ENCODE assay signal across 10 cellular contexts in the genomic region with DNA sequence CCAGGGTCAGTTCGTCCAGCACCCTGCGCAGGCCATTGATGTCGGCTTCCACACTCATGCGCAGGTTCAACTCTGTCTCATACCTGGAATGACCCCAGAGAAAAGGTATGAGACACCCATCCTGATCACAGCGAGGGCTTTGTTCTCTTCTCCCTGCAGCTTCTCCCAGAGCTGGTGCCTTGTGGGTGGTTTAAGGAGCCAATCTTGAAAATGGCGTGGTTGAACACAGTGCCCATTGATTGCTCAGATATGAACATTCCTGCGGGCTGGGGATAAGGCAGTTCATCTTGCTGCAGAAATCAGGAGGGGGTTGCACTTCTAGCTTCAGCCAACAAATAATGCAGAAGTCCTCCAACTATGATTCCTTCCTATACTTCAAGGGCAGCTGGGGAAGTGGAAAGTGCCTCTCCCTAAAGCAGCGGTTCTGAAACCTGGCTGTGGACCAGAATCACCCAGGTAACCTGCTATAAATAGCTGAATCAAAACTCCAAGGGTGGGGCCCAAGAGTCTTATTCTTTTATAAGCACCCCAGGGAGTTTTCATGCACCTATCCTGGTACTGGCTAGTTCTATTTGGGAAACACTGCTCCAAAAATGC. TPM values are rescaled to one million over a fixed set of nuclear protein-coding genes. Genes with fewer than 3 reads are reported as not detected.
DNase-seq lines count a peak whose midpoint lies in the region; ATAC-seq, FAIRE-seq and TF ChIP-seq lines count a peak whose summit lies in the region.
"Not testable (repeated sequence)": the region's sequence is repeated elsewhere in the genome, so short reads cannot be mapped to it uniquely, and the experiment has no call there.
"Had no signal": no experiment of that assay in that cellular context is flagged by ENCODE, and none has a peak within 500 bp of the region (broad histone marks: within the 10 kb centered on the region; RNA-seq: fewer than 3 reads in every experiment).

No MANE protein-coding gene starts in this region.

- not testable (repeated sequence) for H3K9me3 Mint-ChIP-seq in central memory CD8-positive, alpha-beta T cell

- intact Hi-C loops in K562 (cut with micrococcal nuclease); left lung (cut with DNase I): not testable (repeated sequence)

- TF ChIP-seq POLR2A in K562 (conservative IDR thresholded peaks at IDR 0.05): not testable (repeated sequence)

- H3K9ac ChIP-seq in K562 (ENCODE audit: insufficient read depth in 1 of 2, low read depth in 2 of 2, low read length in 2 of 2): not testable (repeated sequence)

- not testable (repeated sequence) for H3K4me1 Mint-ChIP-seq in central memory CD8-positive, alpha-beta T cell

- DNase-seq in RPMI7951 (ENCODE audit: low read depth): peak; percentile 15
- DNase-seq in K562 (ENCODE audit: extremely low read depth in 1 of 4, low spot score in 3 of 4); central memory CD8-positive, alpha-beta T cell (ENCODE audit: low spot score in 2 of 2): not testable (repeated sequence)
- DNase-seq in left lung: peak in 1 of 2 donors; percentile 36
- DNase-seq in small intestine: peak; percentile 38

- not testable (repeated sequence) for H2AFZ ChIP-seq in K562 (ENCODE audit: low read depth, low read length)

- H3K27me3 Mint-ChIP-seq in central memory CD8-positive, alpha-beta T cell: peaks cover 94% of the 10 kb centered on the region

- not testable (repeated sequence) for TF ChIP-seq RAD21 in K562 (CRISPR knock-in tag; conservative IDR thresholded peaks at IDR 0.05 in 1 of 2, IDR thresholded peaks at IDR 0.05 in 1 of 2)

- not testable (repeated sequence) for H3K4me2 ChIP-seq in K562 (ENCODE audit: insufficient read depth, low read length)

- not testable (repeated sequence) for H3K4me1 ChIP-seq in K562 (replicated peaks in 1 of 2; ENCODE audit: control insufficient read depth in 2 of 2, insufficient read depth in 2 of 2, low read length in 2 of 2); left lung; small intestine (ENCODE audit: control insufficient read depth in 2 of 2, insufficient read depth in 1 of 2, low read depth in 1 of 2, low read length in 1 of 2)
- peaks cover 0 to 13% of the 10 kb centered on the region in 2 donors for H3K4me1 ChIP-seq in esophagus (ENCODE audit: control insufficient read depth in 2 of 2, insufficient read depth in 2 of 2, low read length in 1 of 2)

- not testable (repeated sequence) for H3K9me3 ChIP-seq in K562 (replicated peaks; ENCODE audit: control insufficient read depth, insufficient read depth, low read depth, low read length); esophagus (ENCODE audit: control insufficient read depth in 2 of 2, insufficient read depth in 1 of 2, low read depth in 1 of 2, low read length in 1 of 2); left lung; small intestine (ENCODE audit: control insufficient read depth, low read depth)

- not testable (repeated sequence) for TF ChIP-seq CTCF in K562 (IDR thresholded peaks at IDR 0.05 in 2 of 3, conservative IDR thresholded peaks at IDR 0.05 in 1 of 3; ENCODE audit: insufficient read depth in 2 of 3, low read depth in 1 of 3, low read length in 3 of 3); left lung (IDR thresholded peaks at IDR 0.05)

- POLR2A ChIA-PET in K562 (lab: Yijun Ruan, JAX): interaction anchor here (0.6 to 0.7 kb wide), 2 partner anchors 9 to 104 kb away, joined by 3 read pairs; no protein-coding TSS in a partner anchor

- ATAC-seq in K562; central memory CD8-positive, alpha-beta T cell (replicated peaks; ENCODE audit: extremely low read depth, poor library complexity, severe bottlenecking): not testable (repeated sequence)
- peak; percentile 72 for ATAC-seq in left lung

- H3K4me3 ChIP-seq in K562; left lung; small intestine (ENCODE audit: low read depth in 1 of 2, low read length in 2 of 2): not testable (repeated sequence)
- H3K4me3 ChIP-seq in esophagus (ENCODE audit: low read depth in 1 of 2, low read length in 2 of 2): peak overlapping the region; percentile 24 to 47

- in situ Hi-C loops in K562 (cut with MboI): not testable (repeated sequence)

- peak overlapping the region; percentile 45 for H3K27ac Mint-ChIP-seq in central memory CD8-positive, alpha-beta T cell (ENCODE audit: low read depth)

- 8% methylated on average over 8 of the region's 8 CpGs for WGBS in K562 (ENCODE audit: insufficient coverage, low coverage, missing lambda C conversion rate)
- WGBS in esophagus, 2 donors: 50 to 64% methylated on average over 8 of the region's 8 CpGs
- WGBS in small intestine, 3 donors: 55 to 76% (median 61%) methylated on average over 8 of the region's 8 CpGs

- CTCF ChIA-PET in K562 (lab: Yijun Ruan, JAX; ENCODE audit: low intra/inter-chr PET ratio): not testable (repeated sequence)

- peaks cover 12 to 55% of the 10 kb centered on the region in 2 experiments; a peak in 4 of 5 replicates for H3K27me3 ChIP-seq in K562 (ENCODE audit: control insufficient read depth in 2 of 2, insufficient read depth in 2 of 2, low read length in 2 of 2)
- H3K27me3 ChIP-seq in esophagus (ENCODE audit: control insufficient read depth in 1 of 2, insufficient read depth in 2 of 2, low read length in 2 of 2); left lung; small intestine (ENCODE audit: control insufficient read depth in 2 of 2, insufficient read depth in 2 of 2, low read length in 2 of 2): not testable (repeated sequence)

- H3K79me2 ChIP-seq in K562 (ENCODE audit: control insufficient read depth, insufficient read depth, low read length): not testable (repeated sequence)

- H4K20me1 ChIP-seq in K562 (replicated peaks; ENCODE audit: control insufficient read depth, insufficient read depth, low read length): not testable (repeated sequence)

- H3K4me3 Mint-ChIP-seq in central memory CD8-positive, alpha-beta T cell: not testable (repeated sequence)

- not testable (repeated sequence) for H3K36me3 ChIP-seq in K562 (ENCODE audit: control insufficient read depth, insufficient read depth, low read length); esophagus (ENCODE audit: control insufficient read depth in 2 of 2, insufficient read depth in 2 of 2, low read length in 1 of 2); left lung; small intestine (ENCODE audit: control insufficient read depth in 2 of 2, insufficient read depth in 2 of 2, low read length in 2 of 2)

- TF ChIP-seq EP300 in K562 (IDR thresholded peaks at IDR 0.05; ENCODE audit: low read length): not testable (repeated sequence)

- H3K36me3 Mint-ChIP-seq in central memory CD8-positive, alpha-beta T cell (ENCODE audit: insufficient read depth): not testable (repeated sequence)

- H3K9me1 ChIP-seq in K562 (ENCODE audit: control insufficient read depth, insufficient read depth, low read length): not testable (repeated sequence)

- FAIRE-seq in K562 (lab: Jason Lieb, UNC): peak; percentile 15
- not testable (repeated sequence) for FAIRE-seq in small intestine (lab: Jason Lieb, UNC)

- H3K27ac ChIP-seq in K562 (ENCODE audit: extremely low read depth, low read depth, low read length); left lung; small intestine (ENCODE audit: low read depth in 1 of 2, low read length in 1 of 2): not testable (repeated sequence)
- H3K27ac ChIP-seq in esophagus (ENCODE audit: low read depth in 2 of 2, low read length in 1 of 2): peak overlapping the region; percentile 25 to 71

- BruUV-seq in K562 (replicated peaks; lab: Mats Ljungman, UMichigan): not testable (repeated sequence)

RNA-seq across cellular contexts. Expression of a gene that starts 2.3 kb away (rescaled TPM):
- not detected in 2 replicates for total RNA-seq in RPMI7951 (2014; rRNA removed; shearing (Covaris generic))
- total RNA-seq in K562 (2011; cell fraction: chromatin; rRNA removed; ENCODE audit: low replicate concordance): not detected in 2 replicates
- total RNA-seq in K562 (2011; cell fraction: nucleolus; rRNA removed): not detected in 2 replicates
- total RNA-seq in K562 (2011; cell fraction: nucleoplasm; rRNA removed): not detected in 2 replicates
- total RNA-seq in K562 (2014; rRNA removed): not detected in 2 replicates
- total RNA-seq in K562 (2014; rRNA removed; fragmentation: Illumina TruSeq; extraction: Trizol): not detected in 2 replicates
- total RNA-seq in K562 (2015; rRNA removed; fragmentation: Illumina TruSeq; extraction: Trizol): not detected in 2 replicates
- not detected in 2 replicates for total RNA-seq in K562 (2021)
- 0.08 and 0.22 TPM in 2 replicates for polyA plus RNA-seq in K562 (2011; rRNA removed)
- polyA plus RNA-seq in K562 (2011; cell fraction: cytosol; rRNA removed): 0.09 TPM in 1 of 2 replicates, not detected in the other
- not detected in 2 replicates for polyA plus RNA-seq in K562 (2011; cell fraction: nucleus; rRNA removed)
- polyA plus RNA-seq in K562 (2012): not detected in 2 replicates
- polyA plus RNA-seq in K562 (2014; fragmentation: Illumina TruSeq; extraction: Trizol): not detected in 2 replicates
- polyA plus RNA-seq in K562 (2014; fragmentation: Nextera tagmentation; extraction: Ambion mirVana): not detected
- polyA plus RNA-seq in K562 (2014; rRNA removed): not detected in 2 replicates
- not detected in 2 replicates for polyA minus RNA-seq in K562 (2011; rRNA and poly(A)+ RNA removed)
- polyA minus RNA-seq in K562 (2011; cell fraction: cytosol; rRNA and poly(A)+ RNA removed): not detected in 2 replicates
- not detected in 2 replicates for polyA minus RNA-seq in K562 (2011; cell fraction: nucleus; rRNA and poly(A)+ RNA removed)
- polyA plus RNA-seq in esophagus: 1,000 to 10,000 TPM in 1 of 2 donors, 100 to 1,000 TPM in 1; 516 to 1,961 TPM
- 1 to 10 TPM in 1 of 2 donors, not detected in 1; 1.5 TPM for total RNA-seq in left lung
- 1 to 10 TPM in 2 of 3 donors, under 1 TPM in 1; 0.33 to 2.2 (median 1.1) TPM for polyA plus RNA-seq in small intestine
- total RNA-seq: CD4-positive, alpha-beta memory T cell; H9 had no signal
- polyA plus RNA-seq: AG04450; CD4-positive, alpha-beta memory T cell had no signal

RNA-seq across cellular contexts. Expression of a gene that starts 12.6 kb away (rescaled TPM):
- not detected in 2 replicates for total RNA-seq in RPMI7951 (2014; rRNA removed; shearing (Covaris generic))
- total RNA-seq in K562 (2011; cell fraction: chromatin; rRNA removed; ENCODE audit: low replicate concordance): not detected in 2 replicates
- total RNA-seq in K562 (2011; cell fraction: nucleolus; rRNA removed): not detected in 2 replicates
- not detected in 2 replicates for total RNA-seq in K562 (2011; cell fraction: nucleoplasm; rRNA removed)
- total RNA-seq in K562 (2014; rRNA removed): not detected in 2 replicates
- total RNA-seq in K562 (2014; rRNA removed; fragmentation: Illumina TruSeq; extraction: Trizol): not detected in 2 replicates
- not detected in 2 replicates for total RNA-seq in K562 (2015; rRNA removed; fragmentation: Illumina TruSeq; extraction: Trizol)
- not detected in 2 replicates for total RNA-seq in K562 (2021)
- not detected in 2 replicates for polyA plus RNA-seq in K562 (2011; rRNA removed)
- polyA plus RNA-seq in K562 (2011; cell fraction: cytosol; rRNA removed): 0.03 TPM in 1 of 2 replicates, not detected in the other
- not detected in 2 replicates for polyA plus RNA-seq in K562 (2011; cell fraction: nucleus; rRNA removed)
- not detected in 2 replicates for polyA plus RNA-seq in K562 (2012)
- not detected in 2 replicates for polyA plus RNA-seq in K562 (2014; fragmentation: Illumina TruSeq; extraction: Trizol)
- under 1 TPM in 1 of 2 experiments, not detected in 1; 0.03 TPM for polyA plus RNA-seq in K562 (2014; fragmentation: Nextera tagmentation; extraction: Ambion mirVana)
- polyA plus RNA-seq in K562 (2014; rRNA removed): not detected in 2 replicates
- not detected in 2 replicates for polyA minus RNA-seq in K562 (2011; rRNA and poly(A)+ RNA removed)
- not detected in 2 replicates for polyA minus RNA-seq in K562 (2011; cell fraction: cytosol; rRNA and poly(A)+ RNA removed)
- polyA minus RNA-seq in K562 (2011; cell fraction: nucleus; rRNA and poly(A)+ RNA removed): not detected in 2 replicates
- polyA plus RNA-seq in esophagus: under 1 TPM; 0.12 to 0.24 TPM
- not detected for total RNA-seq in left lung
- polyA plus RNA-seq in small intestine: under 1 TPM in 1 of 3 donors, not detected in 2; 0.15 TPM
- total RNA-seq: CD4-positive, alpha-beta memory T cell; H9 had no signal
- polyA plus RNA-seq: A549; AG04450; CD4-positive, alpha-beta memory T cell had no signal

RNA-seq across cellular contexts. Expression of a gene that starts 28.1 kb away (rescaled TPM):
- 0.72 and 0.88 TPM in 2 replicates for total RNA-seq in RPMI7951 (2014; rRNA removed; shearing (Covaris generic))
- total RNA-seq in K562 (2011; cell fraction: chromatin; rRNA removed; ENCODE audit: low replicate concordance): not detected in 2 replicates
- not detected in 2 replicates for total RNA-seq in K562 (2011; cell fraction: nucleolus; rRNA removed)
- not detected in 2 replicates for total RNA-seq in K562 (2011; cell fraction: nucleoplasm; rRNA removed)
- not detected in 2 replicates for total RNA-seq in K562 (2014; rRNA removed)
- not detected in 2 replicates for total RNA-seq in K562 (2014; rRNA removed; fragmentation: Illumina TruSeq; extraction: Trizol)
- total RNA-seq in K562 (2015; rRNA removed; fragmentation: Illumina TruSeq; extraction: Trizol): not detected in 2 replicates
- total RNA-seq in K562 (2021): not detected in 2 replicates
- 0.04 TPM in 1 of 2 replicates, not detected in the other for polyA plus RNA-seq in K562 (2011; rRNA removed)
- polyA plus RNA-seq in K562 (2011; cell fraction: cytosol; rRNA removed): not detected in 2 replicates
- not detected in 2 replicates for polyA plus RNA-seq in K562 (2011; cell fraction: nucleus; rRNA removed)
- polyA plus RNA-seq in K562 (2012): not detected in 2 replicates
- not detected in 2 replicates for polyA plus RNA-seq in K562 (2014; fragmentation: Illumina TruSeq; extraction: Trizol)
- polyA plus RNA-seq in K562 (2014; fragmentation: Nextera tagmentation; extraction: Ambion mirVana): not detected
- not detected in 2 replicates for polyA plus RNA-seq in K562 (2014; rRNA removed)
- polyA minus RNA-seq in K562 (2011; rRNA and poly(A)+ RNA removed): not detected in 2 replicates
- polyA minus RNA-seq in K562 (2011; cell fraction: cytosol; rRNA and poly(A)+ RNA removed): not detected in 2 replicates
- not detected in 2 replicates for polyA minus RNA-seq in K562 (2011; cell fraction: nucleus; rRNA and poly(A)+ RNA removed)
- 100 to 1,000 TPM; 413 to 534 TPM for polyA plus RNA-seq in esophagus
- 1 to 10 TPM in 1 of 2 donors, under 1 TPM in 1; 0.65 to 1.0 TPM for total RNA-seq in left lung
- polyA plus RNA-seq in small intestine: under 1 TPM in 1 of 3 donors, not detected in 2; 0.25 TPM
- total RNA-seq: CD4-positive, alpha-beta memory T cell; H9 had no signal
- polyA plus RNA-seq: AG04450; CD4-positive, alpha-beta memory T cell had no signal

RNA-seq across cellular contexts. Expression of a gene that starts 39.9 kb away (rescaled TPM):
- 35.9 and 48.9 TPM in 2 replicates for total RNA-seq in RPMI7951 (2014; rRNA removed; shearing (Covaris generic))
- not detected in 2 replicates for total RNA-seq in K562 (2011; cell fraction: chromatin; rRNA removed; ENCODE audit: low replicate concordance)
- not detected in 2 replicates for total RNA-seq in K562 (2011; cell fraction: nucleolus; rRNA removed)
- not detected in 2 replicates for total RNA-seq in K562 (2011; cell fraction: nucleoplasm; rRNA removed)
- total RNA-seq in K562 (2014; rRNA removed): 0.23 TPM in 1 of 2 replicates, not detected in the other
- not detected in 2 replicates for total RNA-seq in K562 (2014; rRNA removed; fragmentation: Illumina TruSeq; extraction: Trizol)
- total RNA-seq in K562 (2015; rRNA removed; fragmentation: Illumina TruSeq; extraction: Trizol): not detected in 2 replicates
- not detected in 2 replicates for total RNA-seq in K562 (2021)
- polyA plus RNA-seq in K562 (2011; rRNA removed): 0.16 and 0.25 TPM in 2 replicates
- polyA plus RNA-seq in K562 (2011; cell fraction: cytosol; rRNA removed): not detected in 2 replicates
- 0.18 TPM in 1 of 2 replicates, not detected in the other for polyA plus RNA-seq in K562 (2011; cell fraction: nucleus; rRNA removed)
- 0.44 TPM in 1 of 2 replicates, not detected in the other for polyA plus RNA-seq in K562 (2012)
- not detected in 2 replicates for polyA plus RNA-seq in K562 (2014; fragmentation: Illumina TruSeq; extraction: Trizol)
- not detected for polyA plus RNA-seq in K562 (2014; fragmentation: Nextera tagmentation; extraction: Ambion mirVana)
- not detected in 2 replicates for polyA plus RNA-seq in K562 (2014; rRNA removed)
- polyA minus RNA-seq in K562 (2011; rRNA and poly(A)+ RNA removed): not detected in 2 replicates
- polyA minus RNA-seq in K562 (2011; cell fraction: cytosol; rRNA and poly(A)+ RNA removed): 10.2 and 35.5 TPM in 2 replicates
- polyA minus RNA-seq in K562 (2011; cell fraction: nucleus; rRNA and poly(A)+ RNA removed): 3.6 and 8.2 TPM in 2 replicates
- polyA plus RNA-seq in esophagus: 100 to 1,000 TPM in 1 of 2 donors, 10 to 100 TPM in 1; 92.9 to 191 TPM
- 10 to 100 TPM; 14.2 to 85.6 TPM for total RNA-seq in left lung
- 1 to 10 TPM in 2 of 3 donors, not detected in 1; 1.8 to 2.4 TPM for polyA plus RNA-seq in small intestine
- total RNA-seq: CD4-positive, alpha-beta memory T cell had no signal
- polyA plus RNA-seq: CD4-positive, alpha-beta memory T cell had no signal

RNA-seq across cellular contexts. Expression of a gene that starts 56.3 kb away (rescaled TPM):
- 4.6 and 7.8 TPM in 2 replicates for total RNA-seq in RPMI7951 (2014; rRNA removed; shearing (Covaris generic))
- total RNA-seq in K562 (2011; cell fraction: chromatin; rRNA removed; ENCODE audit: low replicate concordance): 25.0 and 82.2 TPM in 2 replicates
- 61.2 and 82.9 TPM in 2 replicates for total RNA-seq in K562 (2011; cell fraction: nucleolus; rRNA removed)
- 39.3 and 39.4 TPM in 2 replicates for total RNA-seq in K562 (2011; cell fraction: nucleoplasm; rRNA removed)
- total RNA-seq in K562 (2014; rRNA removed): 120 and 137 TPM in 2 replicates
- 25.8 and 41.2 TPM in 2 replicates for total RNA-seq in K562 (2014; rRNA removed; fragmentation: Illumina TruSeq; extraction: Trizol)
- 91.7 and 92.6 TPM in 2 replicates for total RNA-seq in K562 (2015; rRNA removed; fragmentation: Illumina TruSeq; extraction: Trizol)
- 151 TPM in 2 replicates for total RNA-seq in K562 (2021)
- 96.3 and 121 TPM in 2 replicates for polyA plus RNA-seq in K562 (2011; rRNA removed)
- polyA plus RNA-seq in K562 (2011; cell fraction: cytosol; rRNA removed): 119 and 275 TPM in 2 replicates
- 88.5 and 137 TPM in 2 replicates for polyA plus RNA-seq in K562 (2011; cell fraction: nucleus; rRNA removed)
- polyA plus RNA-seq in K562 (2012): 152 and 175 TPM in 2 replicates
- 66.5 and 76.7 TPM in 2 replicates for polyA plus RNA-seq in K562 (2014; fragmentation: Illumina TruSeq; extraction: Trizol)
- 10 to 100 TPM; 18.5 to 21.5 TPM for polyA plus RNA-seq in K562 (2014; fragmentation: Nextera tagmentation; extraction: Ambion mirVana)
- polyA plus RNA-seq in K562 (2014; rRNA removed): 80.2 and 104 TPM in 2 replicates
- 67.1 and 116 TPM in 2 replicates for polyA minus RNA-seq in K562 (2011; rRNA and poly(A)+ RNA removed)
- 126 and 127 TPM in 2 replicates for polyA minus RNA-seq in K562 (2011; cell fraction: cytosol; rRNA and poly(A)+ RNA removed)
- 31.4 and 35.8 TPM in 2 replicates for polyA minus RNA-seq in K562 (2011; cell fraction: nucleus; rRNA and poly(A)+ RNA removed)
- polyA plus RNA-seq in esophagus: 1,000 to 10,000 TPM in 1 of 2 donors, 100 to 1,000 TPM in 1; 506 to 1,087 TPM
- 1,000 to 10,000 TPM in 1 of 2 donors, 100 to 1,000 TPM in 1; 692 to 1,142 TPM for total RNA-seq in left lung
- 1,000 to 10,000 TPM; 1,124 to 1,607 (median 1,420) TPM for polyA plus RNA-seq in small intestine
- total RNA-seq: CD4-positive, alpha-beta memory T cell had no signal
- polyA plus RNA-seq: CD4-positive, alpha-beta memory T cell had no signal
